Comparison of ENCODE assay signal across 8 cellular contexts in the genomic region with DNA sequence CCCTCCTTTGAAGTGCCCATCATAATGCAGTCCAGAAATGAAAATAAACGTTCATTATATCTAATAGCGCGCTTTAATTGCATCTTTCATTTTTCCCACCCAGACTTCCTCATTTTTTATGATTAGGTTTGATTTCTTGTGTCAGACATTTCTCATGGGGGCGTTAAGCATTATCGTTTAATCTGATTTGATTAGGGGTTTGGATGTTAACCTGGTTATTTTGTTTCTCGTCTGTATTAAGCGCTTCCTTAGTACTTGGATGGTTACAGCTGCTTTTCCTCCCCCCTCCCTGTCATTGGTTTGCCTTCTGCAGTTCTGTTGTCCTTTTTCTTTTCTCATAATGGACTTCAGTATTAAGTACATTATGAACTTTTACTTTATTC. TPM values are rescaled to one million over a fixed set of nuclear protein-coding genes. Genes with fewer than 3 reads are reported as not detected.
DNase-seq lines count a peak whose midpoint lies in the region; ATAC-seq and TF ChIP-seq lines count a peak whose summit lies in the region.

No MANE protein-coding gene starts in this region.

- DNase-seq in heart left ventricle: no peak
- DNase-seq in Right ventricle myocardium inferior (ENCODE audit: missing footprints): no peak
- DNase-seq in ascending aorta (ENCODE audit: low spot score in 2 of 2): no peak
- DNase-seq in lower leg skin (ENCODE audit: low spot score in 2 of 2): no peak
- DNase-seq in ecto neural progenitor cell (ENCODE audit: low spot score): no peak
- DNase-seq in mucosa of gallbladder (ENCODE audit: low spot score): no peak
- no peak for DNase-seq in GM20000 (ENCODE audit: low spot score)

- H3K9me3 ChIP-seq in heart left ventricle: no peaks in the 10 kb centered on the region
- H3K9me3 ChIP-seq in ascending aorta: no peaks in the 10 kb centered on the region

- H3K36me3 ChIP-seq in heart left ventricle (peaks cover 0 to 55% (median 49%) of the 10 kb centered on the region in 9 donors), ascending aorta (peaks cover 19 to 37% of the 10 kb centered on the region in 2 donors), urinary bladder (ENCODE audit: insufficient read depth) (peaks cover 1% of the 10 kb centered on the region)

- ATAC-seq in heart left ventricle (no peak), Right ventricle myocardium inferior (no peak)

- H3K27me3 ChIP-seq in heart left ventricle: no peaks in the 10 kb centered on the region
- H3K27me3 ChIP-seq in ascending aorta: no peaks in the 10 kb centered on the region

- H3K4me3 ChIP-seq in heart left ventricle (peak overlapping the region; percentile 45 to 100 (median 94)), ascending aorta (peak overlapping the region; percentile 92 to 97), lower leg skin (ENCODE audit: low read depth, poor library complexity, severe bottlenecking) (peak overlapping the region; percentile 35), urinary bladder (ENCODE audit: low read depth, low read length) (peak overlapping the region; percentile 44)

- TF ChIP-seq CTCF in heart left ventricle (IDR thresholded peaks at IDR 0.05): no peak
- no peak for TF ChIP-seq CTCF in ascending aorta (IDR thresholded peaks at IDR 0.05)
- TF ChIP-seq CTCF in lower leg skin (IDR thresholded peaks at IDR 0.05): no peak
- no peak for TF ChIP-seq CTCF in GM20000 (IDR thresholded peaks at IDR 0.05; ENCODE audit: extremely low read depth, missing control alignments)

- H3K27ac ChIP-seq in heart left ventricle (peak overlapping the region; percentile 97 to 100 (median 99)), ascending aorta (peak overlapping the region; percentile 95 to 98), urinary bladder (ENCODE audit: low read depth) (peak overlapping the region; percentile 31)

- no peak for TF ChIP-seq POLR2A in heart left ventricle (IDR thresholded peaks at IDR 0.05)
- TF ChIP-seq POLR2A in lower leg skin (IDR thresholded peaks at IDR 0.05): no peak

- WGBS in heart left ventricle, 4 donors: 1 to 4% (median 4%) methylated on average over 7 of the region's 7 CpGs
- 0 to 1% methylated on average over 7 of the region's 7 CpGs for WGBS in lower leg skin, 2 donors
- 3% methylated on average over 7 of the region's 7 CpGs for WGBS in urinary bladder

- H3K4me1 ChIP-seq in heart left ventricle (peaks cover 2 to 66% (median 40%) of the 10 kb centered on the region in 12 donors), ascending aorta (peaks cover 5 to 43% of the 10 kb centered on the region in 2 donors), urinary bladder (ENCODE audit: insufficient read depth) (no peaks in the 10 kb centered on the region)

- intact Hi-C loops in heart left ventricle (cut with DNase I) (loop anchor here in 1 of 10 donors (10.0 kb wide), 1 partner anchor 54 kb away; no protein-coding TSS in a partner anchor), Right ventricle myocardium inferior (cut with DNase I) (no loop called here), ascending aorta (cut with DNase I) (loop anchor here (5.0 to 10.0 kb wide), 2 partner anchors 181 to 666 kb away; no protein-coding TSS in a partner anchor), lower leg skin (cut with DNase I; ENCODE audit: low total_unique reads) (no loop called here)

RNA-seq across cellular contexts. Expression of gene MFSD11, which starts 0.5 kb away (rescaled TPM):
- 10 to 100 TPM; 20.6 to 36.5 (median 27.9) TPM for total RNA-seq in heart left ventricle
- 10 to 100 TPM; 14.3 to 14.7 TPM for polyA plus RNA-seq in heart left ventricle
- total RNA-seq in Right ventricle myocardium inferior: 20.8 TPM
- total RNA-seq in ascending aorta: 13.4 TPM
- 10 to 100 TPM; 33.4 to 38.4 (median 33.8) TPM for total RNA-seq in lower leg skin
- total RNA-seq in urinary bladder: 69.5 TPM
- polyA plus RNA-seq in urinary bladder: 16.6 TPM
- 21.1 TPM for total RNA-seq in mucosa of gallbladder

RNA-seq across cellular contexts. Expression of gene SRSF2, which starts 1.3 kb away (rescaled TPM):
- total RNA-seq in heart left ventricle (100 to 1,000 TPM in 3 of 9 donors, 10 to 100 TPM in 6; 67.0 to 155 (median 79.5) TPM), Right ventricle myocardium inferior (74.0 TPM), ascending aorta (429 TPM), lower leg skin (100 to 1,000 TPM; 179 to 260 (median 189) TPM), urinary bladder (134 TPM), mucosa of gallbladder (130 TPM)
- polyA plus RNA-seq in heart left ventricle (10 to 100 TPM; 69.1 to 88.6 TPM), urinary bladder (148 TPM)

RNA-seq across cellular contexts. Expression of gene METTL23, which starts 11.8 kb away (rescaled TPM):
- 10 to 100 TPM; 22.1 to 33.7 (median 24.0) TPM for total RNA-seq in heart left ventricle
- 10 to 100 TPM; 23.8 to 26.4 TPM for polyA plus RNA-seq in heart left ventricle
- 17.3 TPM for total RNA-seq in Right ventricle myocardium inferior
- total RNA-seq in ascending aorta: 31.2 TPM
- 10 to 100 TPM; 27.4 to 40.9 (median 33.7) TPM for total RNA-seq in lower leg skin
- 22.6 TPM for total RNA-seq in urinary bladder
- polyA plus RNA-seq in urinary bladder: 38.4 TPM
- total RNA-seq in mucosa of gallbladder: 35.0 TPM

RNA-seq across cellular contexts. Expression of gene JMJD6, which starts 12.1 kb away (rescaled TPM):
- total RNA-seq in heart left ventricle (10 to 100 TPM; 32.4 to 67.0 (median 39.1) TPM), Right ventricle myocardium inferior (62.8 TPM), ascending aorta (29.4 TPM), lower leg skin (10 to 100 TPM; 16.1 to 28.8 (median 21.0) TPM), urinary bladder (13.5 TPM), mucosa of gallbladder (34.4 TPM)
- polyA plus RNA-seq in heart left ventricle (10 to 100 TPM; 30.1 to 75.6 TPM), urinary bladder (41.4 TPM)

RNA-seq across cellular contexts. Expression of gene MXRA7, which starts 27.7 kb away (rescaled TPM):
- total RNA-seq in heart left ventricle: 100 to 1,000 TPM; 270 to 539 (median 466) TPM
- polyA plus RNA-seq in heart left ventricle: 100 to 1,000 TPM; 240 to 245 TPM
- total RNA-seq in Right ventricle myocardium inferior: 375 TPM
- 122 TPM for total RNA-seq in ascending aorta
- 10 to 100 TPM; 31.6 to 97.4 (median 47.1) TPM for total RNA-seq in lower leg skin
- 188 TPM for total RNA-seq in urinary bladder
- 432 TPM for polyA plus RNA-seq in urinary bladder
- 217 TPM for total RNA-seq in mucosa of gallbladder

Comparison
In these comparisons a context has a peak if more than half of its experiments do, and no peak if none do; other contexts are left out.
1. H3K27ac ChIP-seq: peak in every context shown above with its lines; median percentile 99 in heart left ventricle; 96 in ascending aorta; 31 in urinary bladder.
2. H3K4me3 ChIP-seq: peak in every context shown above with its lines; median percentile 94 in heart left ventricle; 94 in ascending aorta; 44 in urinary bladder; 35 in lower leg skin.